ENCODE assay signal across 8 cellular contexts in the genomic region with DNA sequence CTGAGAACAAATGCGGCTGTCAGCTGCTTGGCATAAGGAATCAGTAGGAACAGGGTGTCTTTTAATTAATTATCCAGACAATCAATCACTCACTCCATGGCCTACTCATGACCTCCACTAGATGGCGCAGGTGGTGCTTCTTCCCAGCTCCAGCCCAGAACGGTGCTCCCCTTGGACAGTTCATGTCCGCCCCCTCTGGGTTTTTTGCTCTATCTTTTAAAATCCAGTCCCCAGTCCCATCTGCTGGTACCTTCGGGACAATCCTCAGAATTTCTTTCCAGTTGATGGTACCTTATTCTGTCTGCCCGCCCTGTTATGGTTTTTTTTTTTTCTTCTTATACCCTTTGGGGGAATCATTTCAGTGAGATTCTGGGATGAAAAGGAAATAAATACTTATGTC.
DNase-seq lines count a peak whose midpoint lies in the region; ATAC-seq and TF ChIP-seq lines count a peak whose summit lies in the region.

No MANE protein-coding gene starts in this region.

- H3K27ac ChIP-seq in lower lobe of right lung (no peak overlapping the region), stomach (no peak overlapping the region)

- H3K36me3 ChIP-seq in lower lobe of right lung (no peaks in the 10 kb centered on the region), stomach (no peaks in the 10 kb centered on the region)

- no peaks in the 10 kb centered on the region for H3K27me3 ChIP-seq in lower lobe of right lung (ENCODE audit: low read depth)
- H3K27me3 ChIP-seq in stomach = no peaks in the 10 kb centered on the region

- TF ChIP-seq POLR2A in stomach (IDR thresholded peaks at IDR 0.05) = no peak

- DNase-seq in NCI-H2107 (lab: John Stamatoyannopoulos, UW) (peak; percentile 15), NCI-H2107 treated with DMSO at 0.1 percent for 48 hours (lab: John Stamatoyannopoulos, UW; ENCODE audit: unreplicated experiment) (no peak), NCI-H2029 (lab: John Stamatoyannopoulos, UW) (peak; percentile 16), UCSD-AML1 (lab: John Stamatoyannopoulos, UW; ENCODE audit: unreplicated experiment) (peak; percentile 25), choroid plexus epithelial cell (ENCODE audit: low read depth) (peak; percentile 63), lower lobe of right lung (peak; percentile 61), stomach (peak; percentile 43)

- H3K4me1 ChIP-seq in lower lobe of right lung (no peaks in the 10 kb centered on the region), stomach (peaks cover 0 to 25% (median 9%) of the 10 kb centered on the region in 4 donors)

- intact Hi-C loops in lower lobe of right lung (cut with DNase I) (no loop called here), stomach (cut with DNase I; ENCODE audit: low total_unique reads) (no loop called here)

- TF ChIP-seq CTCF in choroid plexus epithelial cell (conservative IDR thresholded peaks at IDR 0.05; ENCODE audit: low read depth, low read length) = peak; percentile 88
- peak; percentile 74 for TF ChIP-seq CTCF in lower lobe of right lung (IDR thresholded peaks at IDR 0.05)
- TF ChIP-seq CTCF in stomach (IDR thresholded peaks at IDR 0.05) = peak in 4 of 7 experiments; percentile 32 to 77 (median 56)

- 44 to 52% (median 46%) methylated on average over 6 of the region's 6 CpGs for WGBS in stomach, 5 donors

- H3K4me3 ChIP-seq in choroid plexus epithelial cell (ENCODE audit: low read depth, low read length) (no peak overlapping the region), lower lobe of right lung (no peak overlapping the region), stomach (no peak overlapping the region)

- no peak for TF ChIP-seq EP300 in stomach (IDR thresholded peaks at IDR 0.05)

- no peaks in the 10 kb centered on the region for H3K9me3 ChIP-seq in lower lobe of right lung
- no peaks in the 10 kb centered on the region for H3K9me3 ChIP-seq in stomach

- peak; percentile 77 for ATAC-seq in HG02623 (IDR thresholded peaks at IDR 0.05; ENCODE audit: unreplicated experiment)
- ATAC-seq in lower lobe of right lung = peak; percentile 68 to 74
